In the genomic region with DNA sequence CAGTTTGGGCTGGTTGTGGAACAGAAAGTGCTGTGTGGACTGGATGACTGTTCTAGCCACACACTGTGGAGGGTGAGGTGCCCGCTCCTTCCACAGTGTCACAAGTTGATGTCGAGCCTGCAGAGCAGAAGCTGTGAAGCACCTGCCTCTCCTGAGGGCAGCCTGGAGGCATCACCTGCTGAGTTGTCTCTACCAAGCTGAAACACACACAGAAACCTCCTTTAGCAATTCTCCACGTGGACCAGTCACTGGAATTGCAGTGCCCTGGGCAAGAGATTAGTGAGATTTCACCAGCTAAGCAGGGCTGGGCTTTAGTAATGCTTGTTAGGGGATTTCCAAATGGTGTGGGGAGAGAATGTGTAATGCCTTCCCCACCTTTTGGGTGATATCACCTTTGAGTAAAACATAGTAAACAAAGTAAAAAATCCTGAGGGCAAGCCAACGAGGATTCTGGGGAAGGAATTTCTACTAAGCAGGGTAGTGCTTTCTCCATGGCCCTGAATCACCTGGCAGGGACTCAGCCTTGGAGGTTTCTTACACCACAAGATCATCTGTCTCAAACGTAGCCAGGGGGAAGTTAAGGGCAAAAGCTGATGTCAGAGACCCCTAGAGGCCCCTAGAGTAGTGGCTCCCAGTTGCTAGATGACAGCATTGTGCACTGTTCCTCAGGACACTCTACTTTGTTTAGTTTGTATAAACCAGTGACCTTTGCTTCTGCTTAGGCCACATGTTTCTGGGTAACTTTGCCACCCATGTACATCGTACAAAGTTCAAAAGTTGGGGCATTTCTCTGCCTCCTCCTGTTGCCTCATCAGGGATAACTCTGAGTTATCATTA, we compare ENCODE assay signal across 11 cellular contexts.
DNase-seq lines count a peak whose midpoint lies in the region; ATAC-seq and TF ChIP-seq lines count a peak whose summit lies in the region.
"Had no signal": no experiment of that assay in that cellular context is flagged by ENCODE, and none has a peak within 500 bp of the region (broad histone marks: within the 10 kb centered on the region; RNA-seq: fewer than 3 reads in every experiment).

No MANE protein-coding gene starts in this region.

- H4K20me1 ChIP-seq in osteoblast (ENCODE audit: insufficient read depth, low read length) (no peaks in the 10 kb centered on the region), OCI-LY7 (ENCODE audit: insufficient read depth, low read length) (no peaks in the 10 kb centered on the region)

- H3K27me3 ChIP-seq in duodenal mucosa (ENCODE audit: control insufficient read depth in 1 of 2, insufficient read depth in 2 of 2, low read length in 2 of 2) (no peaks in the 10 kb centered on the region), upper lobe of right lung (no peaks in the 10 kb centered on the region), osteoblast (ENCODE audit: insufficient read depth, low read length) (no peaks in the 10 kb centered on the region)
- H3K27me3 ChIP-seq: esophagus muscularis mucosa had no signal

- no peaks in the 10 kb centered on the region for H3K79me2 ChIP-seq in osteoblast (ENCODE audit: insufficient read depth, low read length)
- no peaks in the 10 kb centered on the region for H3K79me2 ChIP-seq in OCI-LY7 (ENCODE audit: insufficient read depth, low read depth, low read length)

- no peak for DNase-seq in activated naive CD8-positive, alpha-beta T cell treated with anti-CD3 and anti-CD28 coated beads, Interleukin-2, amount 50 U/mL, for 24 hours
- no peak for DNase-seq in activated naive CD8-positive, alpha-beta T cell treated with anti-CD3 and anti-CD28 coated beads for 36 hours
- DNase-seq in HK-2 (ENCODE audit: unreplicated experiment) (peak; percentile 38), upper lobe of right lung (no peak), osteoblast (ENCODE audit: insufficient read length, low spot score, missing footprints) (no peak), OCI-LY7 (ENCODE audit: low spot score) (no peak)
- DNase-seq: stimulated activated CD4-positive, alpha-beta T cell treated with anti-CD3 and anti-CD28 coated beads, Interleukin-2, amount 100 ng/mL, for 48 hours had no signal

- peaks cover 2% of the 10 kb centered on the region for H3K27me3 Mint-ChIP-seq in activated naive CD8-positive, alpha-beta T cell treated with anti-CD3 and anti-CD28 coated beads, Interleukin-2, amount 50 U/mL, for 24 hours
- H3K27me3 Mint-ChIP-seq in activated naive CD8-positive, alpha-beta T cell treated with anti-CD3 and anti-CD28 coated beads for 36 hours = no peaks in the 10 kb centered on the region

- H3K9me3 ChIP-seq in duodenal mucosa (ENCODE audit: control insufficient read depth in 1 of 2, low read length in 2 of 2) (no peaks in the 10 kb centered on the region), upper lobe of right lung (no peaks in the 10 kb centered on the region), osteoblast (ENCODE audit: low read depth, low read length) (no peaks in the 10 kb centered on the region), OCI-LY7 (ENCODE audit: low read length) (no peaks in the 10 kb centered on the region)
- H3K9me3 ChIP-seq: esophagus muscularis mucosa had no signal

- TF ChIP-seq CTCF in upper lobe of right lung (IDR thresholded peaks at IDR 0.05) (no peak), osteoblast (IDR thresholded peaks at IDR 0.05; ENCODE audit: extremely low read depth, low read depth, low read length) (no peak), OCI-LY7 (conservative IDR thresholded peaks at IDR 0.05; ENCODE audit: low read length) (no peak)

- H3K9me3 Mint-ChIP-seq in activated naive CD8-positive, alpha-beta T cell treated with anti-CD3 and anti-CD28 coated beads, Interleukin-2, amount 50 U/mL, for 24 hours = no peaks in the 10 kb centered on the region
- H3K9me3 Mint-ChIP-seq in activated naive CD8-positive, alpha-beta T cell treated with anti-CD3 and anti-CD28 coated beads for 36 hours = no peaks in the 10 kb centered on the region
- H3K9me3 Mint-ChIP-seq: activated T-helper 2 cell treated with anti-CD3 and anti-CD28 coated beads, Interferon-gamma antibody, Interleukin-2, Interleukin-4, amounts not matched to agents 10 μg/mL and 5 μg/mL and 100 μg/mL, durations not matched to agents 14 hours and 24 hours and 36 hours had no signal

- peak overlapping the region; percentile 16 for H3K27ac ChIP-seq in duodenal mucosa (ENCODE audit: low read depth, low read length)
- no peak overlapping the region for H3K27ac ChIP-seq in upper lobe of right lung
- no peak overlapping the region for H3K27ac ChIP-seq in osteoblast (ENCODE audit: low read depth, low read length)
- no peak overlapping the region for H3K27ac ChIP-seq in OCI-LY7 (ENCODE audit: low read depth, low read length, poor library complexity, severe bottlenecking)
- H3K27ac ChIP-seq: esophagus muscularis mucosa had no signal

- H3K4me1 ChIP-seq in duodenal mucosa (ENCODE audit: control insufficient read depth in 1 of 2, insufficient read depth in 2 of 2, low read length in 2 of 2) = peaks cover 16 to 28% of the 10 kb centered on the region in 2 donors
- no peaks in the 10 kb centered on the region for H3K4me1 ChIP-seq in upper lobe of right lung
- H3K4me1 ChIP-seq in osteoblast (ENCODE audit: insufficient read depth, low read length) = peaks cover 8% of the 10 kb centered on the region
- no peaks in the 10 kb centered on the region for H3K4me1 ChIP-seq in OCI-LY7 (ENCODE audit: insufficient read depth, low read length, poor library complexity, severe bottlenecking)
- H3K4me1 ChIP-seq: esophagus muscularis mucosa had no signal

- peak; percentile 36 for ATAC-seq in activated naive CD8-positive, alpha-beta T cell treated with anti-CD3 and anti-CD28 coated beads, Interleukin-2, amount 50 U/mL, for 24 hours
- peak; percentile 38 for ATAC-seq in upper lobe of right lung
- ATAC-seq in HG02884 (IDR thresholded peaks at IDR 0.05; ENCODE audit: unreplicated experiment) = no peak

- H3K36me3 Mint-ChIP-seq in activated naive CD8-positive, alpha-beta T cell treated with anti-CD3 and anti-CD28 coated beads, Interleukin-2, amount 50 U/mL, for 24 hours (ENCODE audit: low read depth) = no peaks in the 10 kb centered on the region
- H3K36me3 Mint-ChIP-seq in activated naive CD8-positive, alpha-beta T cell treated with anti-CD3 and anti-CD28 coated beads for 36 hours = no peaks in the 10 kb centered on the region

- BruUV-seq in OCI-LY7 (replicated peaks; lab: Mats Ljungman, UMichigan) = no TSS peak

- H3K4me2 ChIP-seq in osteoblast (ENCODE audit: insufficient read depth, low read length) (no peak overlapping the region), OCI-LY7 (ENCODE audit: low read length) (no peak overlapping the region)

- intact Hi-C loops in upper lobe of right lung (cut with DNase I) (no loop called here), OCI-LY7 (cut with micrococcal nuclease; ENCODE audit: unreplicated experiment) (no loop called here)

- H3K36me3 ChIP-seq in duodenal mucosa (ENCODE audit: control insufficient read depth in 1 of 2, insufficient read depth in 2 of 2, low read length in 2 of 2) = no peaks in the 10 kb centered on the region
- H3K36me3 ChIP-seq in upper lobe of right lung = no peaks in the 10 kb centered on the region
- no peaks in the 10 kb centered on the region for H3K36me3 ChIP-seq in osteoblast (ENCODE audit: insufficient read depth, low read length)
- no peaks in the 10 kb centered on the region for H3K36me3 ChIP-seq in OCI-LY7 (ENCODE audit: insufficient read depth, low read length)
- H3K36me3 ChIP-seq: esophagus muscularis mucosa had no signal

- no peak overlapping the region for H3K9ac ChIP-seq in duodenal mucosa (ENCODE audit: low read depth in 1 of 2, low read length in 2 of 2)

- no peaks in the 10 kb centered on the region for H3K4me1 Mint-ChIP-seq in activated naive CD8-positive, alpha-beta T cell treated with anti-CD3 and anti-CD28 coated beads, Interleukin-2, amount 50 U/mL, for 24 hours
- peaks cover 2% of the 10 kb centered on the region for H3K4me1 Mint-ChIP-seq in activated naive CD8-positive, alpha-beta T cell treated with anti-CD3 and anti-CD28 coated beads for 36 hours

- CTCF ChIA-PET in OCI-LY7 (lab: Charles Lee; ENCODE audit: unreplicated experiment) = no interaction called here

- H3K9me2 ChIP-seq in OCI-LY7 (ENCODE audit: insufficient read depth, low read length) = no peaks in the 10 kb centered on the region

- POLR2A ChIA-PET in OCI-LY7 (lab: Charles Lee) = no interaction called here

- no peak overlapping the region for H3K27ac Mint-ChIP-seq in activated naive CD8-positive, alpha-beta T cell treated with anti-CD3 and anti-CD28 coated beads, Interleukin-2, amount 50 U/mL, for 24 hours
- H3K27ac Mint-ChIP-seq in activated naive CD8-positive, alpha-beta T cell treated with anti-CD3 and anti-CD28 coated beads for 36 hours = no peak overlapping the region
- H3K27ac Mint-ChIP-seq: activated T-helper 2 cell treated with anti-CD3 and anti-CD28 coated beads, Interferon-gamma antibody, Interleukin-2, Interleukin-4, amounts not matched to agents 10 μg/mL and 5 μg/mL and 100 μg/mL, durations not matched to agents 14 hours and 24 hours and 36 hours had no signal

- H3K4me3 Mint-ChIP-seq in activated naive CD8-positive, alpha-beta T cell treated with anti-CD3 and anti-CD28 coated beads, Interleukin-2, amount 50 U/mL, for 24 hours = no peak overlapping the region
- no peak overlapping the region for H3K4me3 Mint-ChIP-seq in activated naive CD8-positive, alpha-beta T cell treated with anti-CD3 and anti-CD28 coated beads for 36 hours

- no peak overlapping the region for H3K4me3 ChIP-seq in duodenal mucosa (ENCODE audit: low read depth in 1 of 2, low read length in 2 of 2)
- no peak overlapping the region for H3K4me3 ChIP-seq in upper lobe of right lung
- no peak overlapping the region for H3K4me3 ChIP-seq in osteoblast (ENCODE audit: insufficient read depth, low read length)
- H3K4me3 ChIP-seq in OCI-LY7 (ENCODE audit: low read depth, low read length, poor library complexity, severe bottlenecking) = no peak overlapping the region
- H3K4me3 ChIP-seq: esophagus muscularis mucosa had no signal

- H2AFZ ChIP-seq in osteoblast (ENCODE audit: low read length) (no peak overlapping the region), OCI-LY7 (ENCODE audit: low read length) (no peak overlapping the region)
